2 cellular contexts compared by ENCODE assay signal in genomic region chr12:132379057-132379456, GRCh38. TPM values are rescaled to one million over a fixed set of nuclear protein-coding genes. Genes with fewer than 3 reads are reported as not detected.
"Had no signal": no experiment of that assay in that cellular context is flagged by ENCODE, and none has a peak within 500 bp of the region (broad histone marks: within the 10 kb centered on the region; RNA-seq: fewer than 3 reads in every experiment).

No MANE protein-coding gene starts in this region.

RNA-seq across cellular contexts. Expression of gene GALNT9, which starts 49.7 kb away (rescaled TPM):
- total RNA-seq: M059J, NCI-H460 had no signal
